Comparison of ENCODE assay signal across 9 cellular contexts in genomic region chr7:117012284-117013174, GRCh38. TPM values are rescaled to one million over a fixed set of nuclear protein-coding genes. Genes with fewer than 3 reads are reported as not detected.
DNase-seq lines count a peak whose midpoint lies in the region; ATAC-seq and TF ChIP-seq lines count a peak whose summit lies in the region.
"Had no signal": no experiment of that assay in that cellular context is flagged by ENCODE, and none has a peak within 500 bp of the region (broad histone marks: within the 10 kb centered on the region; RNA-seq: fewer than 3 reads in every experiment).

No MANE protein-coding gene starts in this region.

- H3K36me3 ChIP-seq in DOHH2 (ENCODE audit: control insufficient read depth, low read length) (no peaks in the 10 kb centered on the region), WERI-Rb-1 (no peaks in the 10 kb centered on the region), ovary (no peaks in the 10 kb centered on the region)

- no peak overlapping the region for H3K4me2 ChIP-seq in DOHH2 (ENCODE audit: low read length)

- WGBS in ovary, 3 donors, result 81 to 87% (median 87%) methylated on average over 4 of the region's 4 CpGs

- H3K9me2 ChIP-seq in DOHH2 (replicated peaks; ENCODE audit: control insufficient read depth, low read length), result no peaks in the 10 kb centered on the region

- H4K20me1 ChIP-seq in DOHH2 (ENCODE audit: control insufficient read depth, insufficient read depth, low read depth, low read length), result no peaks in the 10 kb centered on the region

- no peak overlapping the region for H3K4me3 ChIP-seq in DOHH2 (ENCODE audit: low read length)
- no peak overlapping the region for H3K4me3 ChIP-seq in HL-60 (replicated peaks; ENCODE audit: insufficient read depth, low read length)
- H3K4me3 ChIP-seq in WERI-Rb-1 (ENCODE audit: low read depth, low read length), result no peak overlapping the region
- H3K4me3 ChIP-seq in ovary, result no peak overlapping the region

- H3K4me1 ChIP-seq in DOHH2 (ENCODE audit: control insufficient read depth, low read length) (peaks cover 9% of the 10 kb centered on the region), ovary (ENCODE audit: insufficient read depth) (no peaks in the 10 kb centered on the region)

- TF ChIP-seq EP300 in ovary (IDR thresholded peaks at IDR 0.05), result no peak

- H3K9me3 ChIP-seq in DOHH2 (ENCODE audit: control insufficient read depth, insufficient read depth, low read length), result no peaks in the 10 kb centered on the region
- no peaks in the 10 kb centered on the region for H3K9me3 ChIP-seq in WERI-Rb-1 (ENCODE audit: severe bottlenecking)
- H3K9me3 ChIP-seq in ovary, result no peaks in the 10 kb centered on the region

- TF ChIP-seq CTCF in DOHH2 (IDR thresholded peaks at IDR 0.05; ENCODE audit: low read depth, low read length, poor library complexity, severe bottlenecking), result peak; percentile 46
- TF ChIP-seq CTCF in HL-60 (IDR thresholded peaks at IDR 0.05; ENCODE audit: insufficient read depth, low read length), result peak; percentile 24
- no peak for TF ChIP-seq CTCF in WERI-Rb-1 (IDR thresholded peaks at IDR 0.05; ENCODE audit: low read depth, low read length)
- TF ChIP-seq CTCF in ovary (IDR thresholded peaks at IDR 0.05), result no peak

- ATAC-seq in GM21360 (IDR thresholded peaks at IDR 0.05; ENCODE audit: unreplicated experiment), result peak; percentile 5

- no peaks in the 10 kb centered on the region for H3F3A ChIP-seq in DOHH2 (ENCODE audit: control insufficient read depth, insufficient read depth)

- H3K27me3 ChIP-seq in DOHH2 (ENCODE audit: control insufficient read depth, low read length) (no peaks in the 10 kb centered on the region), HL-60 (ENCODE audit: insufficient read depth, poor library complexity, severe bottlenecking) (no peaks in the 10 kb centered on the region), WERI-Rb-1 (ENCODE audit: insufficient read depth, low read depth, severe bottlenecking) (peaks cover 52% of the 10 kb centered on the region), ovary (no peaks in the 10 kb centered on the region)

- intact Hi-C loops in ovary (cut with DNase I), result no loop called here

- no peak for TF ChIP-seq POLR2A in ovary (IDR thresholded peaks at IDR 0.05)

- H3K79me2 ChIP-seq in DOHH2 (ENCODE audit: control insufficient read depth, low read length), result no peaks in the 10 kb centered on the region
- H3K79me2 ChIP-seq: parathyroid adenoma had no signal

- DNase-seq in HL-60 (ENCODE audit: low read depth in 1 of 2, low spot score in 1 of 2) (peak in 1 of 2 experiments; percentile 28), SW480 (ENCODE audit: low spot score) (peak; percentile 56), kidney tubule cell (ENCODE audit: low spot score) (peak; percentile 41), WERI-Rb-1 (no peak), ovary (no peak), amygdala (lab: John Stamatoyannopoulos, UW) (no peak)

- no peak overlapping the region for H3K27ac ChIP-seq in DOHH2 (ENCODE audit: low read depth, low read length)
- no peak overlapping the region for H3K27ac ChIP-seq in HL-60 (replicated peaks)
- no peak overlapping the region for H3K27ac ChIP-seq in WERI-Rb-1
- no peak overlapping the region for H3K27ac ChIP-seq in ovary
- H3K27ac ChIP-seq: parathyroid adenoma had no signal

RNA-seq across cellular contexts. Expression of gene ST7, which starts 59.2 kb away (rescaled TPM):
- 10 to 100 TPM; 16.4 to 28.5 (median 18.8) TPM for total RNA-seq in ovary
- 10 to 100 TPM; 14.1 to 37.7 TPM for polyA plus RNA-seq in ovary

Comparison
In these comparisons a context has a peak if more than half of its experiments do, and no peak if none do; other contexts are left out.
1. CTCF ChIP-seq: peak in DOHH2 (single experiment) and HL-60 (single experiment); none in WERI-Rb-1 (single experiment) and ovary (0 of 3).
2. DNase-seq: peak in SW480 (single experiment) and kidney tubule cell (single experiment); none in WERI-Rb-1 (single experiment), ovary (0 of 5) and amygdala (0 of 56).